1 cellular context compared by ENCODE assay signal in the genomic region with DNA sequence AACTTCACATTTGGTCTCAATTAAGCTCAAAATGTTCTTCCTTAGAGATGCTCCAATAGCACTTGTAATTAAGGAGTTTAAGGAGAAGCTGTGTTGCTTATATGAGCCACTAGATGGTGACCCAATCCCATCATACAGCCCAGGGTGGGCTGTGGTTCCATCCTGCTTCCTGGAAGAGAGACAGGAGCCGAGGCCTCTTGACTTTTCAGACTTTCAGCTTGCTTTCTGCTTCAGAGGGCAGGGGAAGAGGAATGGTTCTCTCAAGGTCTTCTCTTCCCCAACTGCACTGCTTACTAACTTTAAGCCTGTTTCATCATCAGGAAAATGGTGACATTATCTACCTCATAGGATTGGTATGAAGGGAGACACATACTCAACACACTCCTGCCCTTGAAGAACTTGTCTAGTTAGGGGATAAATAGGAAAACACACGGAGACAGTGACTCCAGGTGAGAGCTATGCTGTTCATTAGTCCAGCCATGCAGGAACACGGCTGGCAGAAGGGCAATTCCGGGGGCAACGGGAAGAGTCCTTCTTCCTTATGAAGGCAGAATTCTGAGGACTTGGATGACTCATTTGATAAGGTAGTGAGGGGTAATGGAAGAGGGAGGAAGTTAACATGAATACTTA.
TF ChIP-seq lines count a peak whose summit lies in the region.

No MANE protein-coding gene starts in this region.

TF ChIP-seq in endothelial cell of umbilical vein, 7 proteins besides CTCF, POLR2A, EP300 and RAD21 (continued from another document):
- TF ChIP-seq, protein P1, sequence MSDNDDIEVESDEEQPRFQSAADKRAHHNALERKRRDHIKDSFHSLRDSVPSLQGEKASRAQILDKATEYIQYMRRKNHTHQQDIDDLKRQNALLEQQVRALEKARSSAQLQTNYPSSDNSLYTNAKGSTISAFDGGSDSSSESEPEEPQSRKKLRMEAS (IDR thresholded peaks at IDR 0.05; ENCODE audit: insufficient read depth, insufficient read length): no peak
- TF ChIP-seq FOS (IDR thresholded peaks at IDR 0.05; ENCODE audit: borderline replicate concordance, insufficient read depth, low read length) (peak; percentile 58), EZH2 (IDR thresholded peaks at IDR 0.05; ENCODE audit: borderline replicate concordance, low read depth, low read length, severe bottlenecking) (no peak)
